In genomic region chr3:20878676-20879075, GRCh38 we compare ENCODE assay signal across 18 cellular contexts.
"Had no signal": no experiment of that assay in that cellular context is flagged by ENCODE, and none has a peak within 500 bp of the region (broad histone marks: within the 10 kb centered on the region; RNA-seq: fewer than 3 reads in every experiment).

No MANE protein-coding gene starts in this region.

- H3K4me1 Mint-ChIP-seq: IgD-negative memory B cell, T-cell had no signal

- H3K4me3 Mint-ChIP-seq: IgD-negative memory B cell; T-cell; T-helper 1 cell treated with Interleukin-12 subunit alpha and Interleukin-12 subunit beta and Interleukin-4 antibody, amounts not matched to agents 30 μg/mL and 1 μg/mL, for 36 hours had no signal

- DNase-seq: Kasumi-1, MM.1S, NCI-H1048, NCI-H1105, NCI-H1417, NCI-H1436 treated with DMSO at 0.1 percent for 48 hours, NCI-H187 treated with DMSO at 0.1 percent for 48 hours, NCI-H2029 treated with DMSO at 0.1 percent for 48 hours, NCI-H226, NCI-H69, NCI-H774, Right ventricle myocardium superior, RPMI8226, SIG-M5, SW 1271, T-cell had no signal

- H3K36me3 Mint-ChIP-seq: IgD-negative memory B cell, T-cell had no signal

- H3K27ac Mint-ChIP-seq: IgD-negative memory B cell; T-cell; T-helper 1 cell treated with Interleukin-12 subunit alpha and Interleukin-12 subunit beta and Interleukin-4 antibody, amounts not matched to agents 30 μg/mL and 1 μg/mL, for 36 hours had no signal

- H3K27me3 Mint-ChIP-seq: IgD-negative memory B cell, T-cell had no signal
